Comparison of ENCODE assay signal across 1 cellular context in genomic region chr4:23333946-23334878, GRCh38.
TF ChIP-seq lines count a peak whose summit lies in the region.

No MANE protein-coding gene starts in this region.

TF ChIP-seq in GM12878, 131 proteins besides CTCF, POLR2A, EP300 and RAD21 (continued from another document and continues in another):
- TF ChIP-seq, protein P1, sequence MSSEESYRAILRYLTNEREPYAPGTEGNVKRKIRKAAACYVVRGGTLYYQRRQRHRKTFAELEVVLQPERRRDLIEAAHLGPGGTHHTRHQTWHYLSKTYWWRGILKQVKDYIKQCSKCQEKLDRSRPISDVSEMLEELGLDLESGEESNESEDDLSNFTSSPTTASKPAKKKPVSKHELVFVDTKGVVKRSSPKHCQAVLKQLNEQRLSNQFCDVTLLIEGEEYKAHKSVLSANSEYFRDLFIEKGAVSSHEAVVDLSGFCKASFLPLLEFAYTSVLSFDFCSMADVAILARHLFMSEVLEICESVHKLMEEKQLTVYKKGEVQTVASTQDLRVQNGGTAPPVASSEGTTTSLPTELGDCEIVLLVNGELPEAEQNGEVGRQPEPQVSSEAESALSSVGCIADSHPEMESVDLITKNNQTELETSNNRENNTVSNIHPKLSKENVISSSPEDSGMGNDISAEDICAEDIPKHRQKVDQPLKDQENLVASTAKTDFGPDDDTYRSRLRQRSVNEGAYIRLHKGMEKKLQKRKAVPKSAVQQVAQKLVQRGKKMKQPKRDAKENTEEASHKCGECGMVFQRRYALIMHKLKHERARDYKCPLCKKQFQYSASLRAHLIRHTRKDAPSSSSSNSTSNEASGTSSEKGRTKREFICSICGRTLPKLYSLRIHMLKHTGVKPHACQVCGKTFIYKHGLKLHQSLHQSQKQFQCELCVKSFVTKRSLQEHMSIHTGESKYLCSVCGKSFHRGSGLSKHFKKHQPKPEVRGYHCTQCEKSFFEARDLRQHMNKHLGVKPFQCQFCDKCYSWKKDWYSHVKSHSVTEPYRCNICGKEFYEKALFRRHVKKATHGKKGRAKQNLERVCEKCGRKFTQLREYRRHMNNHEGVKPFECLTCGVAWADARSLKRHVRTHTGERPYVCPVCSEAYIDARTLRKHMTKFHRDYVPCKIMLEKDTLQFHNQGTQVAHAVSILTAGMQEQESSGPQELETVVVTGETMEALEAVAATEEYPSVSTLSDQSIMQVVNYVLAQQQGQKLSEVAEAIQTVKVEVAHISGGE (CRISPR knock-in tag; IDR thresholded peaks at IDR 0.05): no peak
- TF ChIP-seq, protein P2, sequence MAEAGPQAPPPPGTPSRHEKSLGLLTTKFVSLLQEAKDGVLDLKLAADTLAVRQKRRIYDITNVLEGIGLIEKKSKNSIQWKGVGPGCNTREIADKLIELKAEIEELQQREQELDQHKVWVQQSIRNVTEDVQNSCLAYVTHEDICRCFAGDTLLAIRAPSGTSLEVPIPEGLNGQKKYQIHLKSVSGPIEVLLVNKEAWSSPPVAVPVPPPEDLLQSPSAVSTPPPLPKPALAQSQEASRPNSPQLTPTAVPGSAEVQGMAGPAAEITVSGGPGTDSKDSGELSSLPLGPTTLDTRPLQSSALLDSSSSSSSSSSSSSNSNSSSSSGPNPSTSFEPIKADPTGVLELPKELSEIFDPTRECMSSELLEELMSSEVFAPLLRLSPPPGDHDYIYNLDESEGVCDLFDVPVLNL (IDR thresholded peaks at IDR 0.05; ENCODE audit: low read depth, low read length): no peak
- TF ChIP-seq HCFC1 (IDR thresholded peaks at IDR 0.05; ENCODE audit: low read length) (no peak), SMAD5 (IDR thresholded peaks at IDR 0.05; ENCODE audit: low read depth) (no peak), SUZ12 (IDR thresholded peaks at IDR 0.05; ENCODE audit: unreplicated experiment) (no peak), NFIC (IDR thresholded peaks at IDR 0.05; ENCODE audit: low read depth, low read length) (peak; percentile 73; the same call in 1 of the 2 replicates), TARDBP (IDR thresholded peaks at IDR 0.05; ENCODE audit: borderline replicate concordance) (no peak), USF1 (IDR thresholded peaks at IDR 0.05; ENCODE audit: borderline replicate concordance, extremely low read length, insufficient read depth, low read depth, low read length) (no peak), MYB (IDR thresholded peaks at IDR 0.05; ENCODE audit: borderline replicate concordance, low read depth, low read length) (peak; percentile 82), KAT2A (conservative IDR thresholded peaks at IDR 0.05; ENCODE audit: control insufficient read depth, low read depth, low read length) (no peak), ZNF207 (IDR thresholded peaks at IDR 0.05; ENCODE audit: borderline replicate concordance) (0 out of 2 replicates have a peak, but pooled peaks have one; percentile 45), WRNIP1 (IDR thresholded peaks at IDR 0.05; ENCODE audit: borderline replicate concordance, low read depth, low read length) (no peak), SPI1 (IDR thresholded peaks at IDR 0.05; ENCODE audit: borderline replicate concordance, insufficient read depth, low read depth, low read length) (no peak), NR2C2 (IDR thresholded peaks at IDR 0.05; ENCODE audit: borderline replicate concordance, control insufficient read depth, insufficient read length, low read depth) (no peak), DPF2 (IDR thresholded peaks at IDR 0.05) (peak; percentile 94), BCLAF1 (IDR thresholded peaks at IDR 0.05) (no peak), SREBF1 (IDR thresholded peaks at IDR 0.05; ENCODE audit: low read length) (no peak), LARP7 (IDR thresholded peaks at IDR 0.05) (no peak), E4F1 (IDR thresholded peaks at IDR 0.05; ENCODE audit: borderline replicate concordance, partially characterized antibody) (no peak), BMI1 (IDR thresholded peaks at IDR 0.05; ENCODE audit: borderline replicate concordance) (peak; percentile 82), RFX5 (IDR thresholded peaks at IDR 0.05; ENCODE audit: low read depth, low read length) (no peak), ZNF24 (IDR thresholded peaks at IDR 0.05) (no peak), YBX1 (IDR thresholded peaks at IDR 0.05) (no peak), PBX3 (IDR thresholded peaks at IDR 0.05; ENCODE audit: insufficient replicate concordance, low read depth, low read length) (no peak), ETV6 (conservative IDR thresholded peaks at IDR 0.05 in 1 of 2, IDR thresholded peaks at IDR 0.05 in 1 of 2; ENCODE audit: borderline replicate concordance in 1 of 2, low read depth in 1 of 2) (no peak), SRF (IDR thresholded peaks at IDR 0.05; ENCODE audit: low read depth in 2 of 2, low read length in 2 of 2) (no peak), ATF7 (IDR thresholded peaks at IDR 0.05; ENCODE audit: low read depth) (peak; percentile 96), JUNB (IDR thresholded peaks at IDR 0.05) (peak; percentile 69), CREB1 (IDR thresholded peaks at IDR 0.05; ENCODE audit: low read depth) (peak; percentile 90), IRF4 (IDR thresholded peaks at IDR 0.05; ENCODE audit: low read depth, low read length) (no peak), EED (IDR thresholded peaks at IDR 0.05; ENCODE audit: low read depth) (no peak), NFYA (IDR thresholded peaks at IDR 0.05; ENCODE audit: borderline replicate concordance, low read depth, low read length) (no peak), POLR2AphosphoS5 (IDR thresholded peaks at IDR 0.05; ENCODE audit: low read length) (no peak), RAD51 (IDR thresholded peaks at IDR 0.05) (peak; percentile 93), SMARCA5 (IDR thresholded peaks at IDR 0.05) (no peak), MTA3 (IDR thresholded peaks at IDR 0.05; ENCODE audit: borderline replicate concordance, low read length) (no peak), RBBP5 (conservative IDR thresholded peaks at IDR 0.05) (no peak), GATAD2B (conservative IDR thresholded peaks at IDR 0.05; ENCODE audit: low read depth) (no peak), TBL1XR1 (IDR thresholded peaks at IDR 0.05; ENCODE audit: low read depth, low read length) (no peak; the same call in 1 of the 2 replicates), TCF3 (IDR thresholded peaks at IDR 0.05; ENCODE audit: borderline replicate concordance, insufficient read depth, low read depth, low read length) (no peak), KDM1A (IDR thresholded peaks at IDR 0.05; ENCODE audit: borderline replicate concordance) (no peak), FOXK2 (IDR thresholded peaks at IDR 0.05) (no peak), PRDM15 (CRISPR knock-in tag; IDR thresholded peaks at IDR 0.05) (no peak), EZH2 (IDR thresholded peaks at IDR 0.05; ENCODE audit: borderline replicate concordance, control insufficient read depth, low read depth, low read length) (no peak), CBFB (IDR thresholded peaks at IDR 0.05; ENCODE audit: low read depth) (peak; percentile 66; the same call in 1 of the 2 replicates), NBN (IDR thresholded peaks at IDR 0.05) (peak; percentile 90), MYC (IDR thresholded peaks at IDR 0.05; ENCODE audit: insufficient read depth, insufficient read length, insufficient replicate concordance, low read length, severe bottlenecking) (no peak), ATF3 (IDR thresholded peaks at IDR 0.05; ENCODE audit: borderline replicate concordance, extremely low read depth, low read depth, low read length) (no peak)
- TF ChIP-seq, protein P3, sequence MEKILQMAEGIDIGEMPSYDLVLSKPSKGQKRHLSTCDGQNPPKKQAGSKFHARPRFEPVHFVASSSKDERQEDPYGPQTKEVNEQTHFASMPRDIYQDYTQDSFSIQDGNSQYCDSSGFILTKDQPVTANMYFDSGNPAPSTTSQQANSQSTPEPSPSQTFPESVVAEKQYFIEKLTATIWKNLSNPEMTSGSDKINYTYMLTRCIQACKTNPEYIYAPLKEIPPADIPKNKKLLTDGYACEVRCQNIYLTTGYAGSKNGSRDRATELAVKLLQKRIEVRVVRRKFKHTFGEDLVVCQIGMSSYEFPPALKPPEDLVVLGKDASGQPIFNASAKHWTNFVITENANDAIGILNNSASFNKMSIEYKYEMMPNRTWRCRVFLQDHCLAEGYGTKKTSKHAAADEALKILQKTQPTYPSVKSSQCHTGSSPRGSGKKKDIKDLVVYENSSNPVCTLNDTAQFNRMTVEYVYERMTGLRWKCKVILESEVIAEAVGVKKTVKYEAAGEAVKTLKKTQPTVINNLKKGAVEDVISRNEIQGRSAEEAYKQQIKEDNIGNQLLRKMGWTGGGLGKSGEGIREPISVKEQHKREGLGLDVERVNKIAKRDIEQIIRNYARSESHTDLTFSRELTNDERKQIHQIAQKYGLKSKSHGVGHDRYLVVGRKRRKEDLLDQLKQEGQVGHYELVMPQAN (conservative IDR thresholded peaks at IDR 0.05): no peak
